Comparison of ENCODE assay signal across 8 cellular contexts in genomic region chr1:246753670-246754535, GRCh38.
DNase-seq lines count a peak whose midpoint lies in the region; ATAC-seq, FAIRE-seq and TF ChIP-seq lines count a peak whose summit lies in the region.

No MANE protein-coding gene starts in this region.

- CTCF ChIA-PET in AG04449 (lab: Yijun Ruan, JAX), result interaction anchor here (0.6 to 5.9 kb wide), 27 partner anchors 12 to 1672 kb away, joined by 3 to 79 read pairs (median 4); partner anchors contain the start of gene SCCPDH

- DNase-seq in AG04449 (ENCODE audit: low read depth, low spot score) (no peak), GM18507 (ENCODE audit: extremely low spot score, insufficient read length, low read depth) (peak; percentile 37), NCI-H2227 (lab: John Stamatoyannopoulos, UW; ENCODE audit: unreplicated experiment) (peak; percentile 75), midbrain (lab: John Stamatoyannopoulos, UW) (peak; percentile 37)
- DNase-seq in activated CD4-positive, alpha-beta T cell treated with anti-CD3 and anti-CD28 coated beads, Interleukin-2, amount 50 U/mL, for 24 hours (ENCODE audit: low read depth in 1 of 2, low spot score in 1 of 2), result peak; percentile 6 to 41
- DNase-seq in effector CD8-positive, alpha-beta T cell (lab: John Stamatoyannopoulos, UW), result peak; percentile 45
- DNase-seq in stimulated activated CD8-positive, alpha-beta memory T cell treated with anti-CD3 and anti-CD28 coated beads, Interleukin-7, amount 100 ng/mL, for 1 hour (ENCODE audit: low read depth in 2 of 2), result peak; percentile 9 to 41

- H3K4me3 ChIP-seq in AG04449 (ENCODE audit: low read depth, low read length), result no peak overlapping the region

- POLR2A ChIA-PET in AG04449 (lab: Yijun Ruan, JAX), result no interaction called here

- peak; percentile 89 for ATAC-seq in HG03025 (IDR thresholded peaks at IDR 0.05; ENCODE audit: low FRiP score, unreplicated experiment)

- peak; percentile 76 for FAIRE-seq in GM18507 (lab: Jason Lieb, UNC)

- peak; percentile 80 for TF ChIP-seq CTCF in AG04449 (IDR thresholded peaks at IDR 0.05; ENCODE audit: insufficient read depth, low read length, missing control alignments)
